ENCODE assay signal across 13 cellular contexts in genomic region chr16:19137201-19137601, GRCh38. TPM values are rescaled to one million over a fixed set of nuclear protein-coding genes. Genes with fewer than 3 reads are reported as not detected.
DNase-seq lines count a peak whose midpoint lies in the region; ATAC-seq, FAIRE-seq and TF ChIP-seq lines count a peak whose summit lies in the region.
"Had no signal": no experiment of that assay in that cellular context is flagged by ENCODE, and none has a peak within 500 bp of the region (broad histone marks: within the 10 kb centered on the region; RNA-seq: fewer than 3 reads in every experiment).

No MANE protein-coding gene starts in this region.

- no peak for TF ChIP-seq POLR2A in breast epithelium (IDR thresholded peaks at IDR 0.05)

- H3K9me3 ChIP-seq in breast epithelium (no peaks in the 10 kb centered on the region), neural progenitor cell (ENCODE audit: low read depth) (no peaks in the 10 kb centered on the region)
- H3K9me3 ChIP-seq: psoas muscle had no signal

- H3K4me3 ChIP-seq in breast epithelium (no peak overlapping the region), neural progenitor cell (no peak overlapping the region)
- H3K4me3 ChIP-seq: psoas muscle had no signal

- FAIRE-seq in urothelium cell line (lab: Jason Lieb, UNC), result no peak

- H3K27ac ChIP-seq in breast epithelium, result peak overlapping the region; percentile 48 to 71
- no peak overlapping the region for H3K27ac ChIP-seq in neural progenitor cell
- H3K27ac ChIP-seq: psoas muscle had no signal

- no peak overlapping the region for H3K4me2 ChIP-seq in neural progenitor cell

- H3K4me1 Mint-ChIP-seq in neural progenitor cell, result peaks cover 40% of the 10 kb centered on the region
- H3K4me1 Mint-ChIP-seq: stimulated activated naive CD8-positive, alpha-beta T cell treated with anti-CD3 and anti-CD28 coated beads, Interleukin-15, amount 100 ng/mL, for 72 hours had no signal

- H3K36me3 ChIP-seq in breast epithelium (no peaks in the 10 kb centered on the region), neural progenitor cell (no peaks in the 10 kb centered on the region)

- H3K4me1 ChIP-seq in breast epithelium (peaks cover 0 to 14% of the 10 kb centered on the region in 2 donors), neural progenitor cell (peaks cover 6% of the 10 kb centered on the region)
- H3K4me1 ChIP-seq: psoas muscle had no signal

- no peak overlapping the region for H3K9ac ChIP-seq in neural progenitor cell

- H3K4me3 Mint-ChIP-seq in neural progenitor cell, result no peak overlapping the region
- H3K4me3 Mint-ChIP-seq: stimulated activated naive CD8-positive, alpha-beta T cell treated with anti-CD3 and anti-CD28 coated beads, Interleukin-15, amount 100 ng/mL, for 72 hours had no signal

- no peaks in the 10 kb centered on the region for H3K79me2 ChIP-seq in neural progenitor cell (ENCODE audit: low read depth)

- no peak overlapping the region for H2AFZ ChIP-seq in neural progenitor cell (replicated peaks)

- no peaks in the 10 kb centered on the region for H3K9me3 Mint-ChIP-seq in neural progenitor cell
- H3K9me3 Mint-ChIP-seq: stimulated activated naive CD8-positive, alpha-beta T cell treated with anti-CD3 and anti-CD28 coated beads, Interleukin-15, amount 100 ng/mL, for 72 hours had no signal

- peak overlapping the region; percentile 7 for H3K27ac Mint-ChIP-seq in neural progenitor cell
- H3K27ac Mint-ChIP-seq: stimulated activated naive CD8-positive, alpha-beta T cell treated with anti-CD3 and anti-CD28 coated beads, Interleukin-15, amount 100 ng/mL, for 72 hours had no signal

- DNase-seq in Daoy (ENCODE audit: low read depth) (peak; percentile 40), NCI-H146 treated with DMSO at 0.1 percent for 48 hours (lab: John Stamatoyannopoulos, UW; ENCODE audit: unreplicated experiment) (peak; percentile 41), breast epithelium (ENCODE audit: low spot score in 2 of 2) (peak in 1 of 2 donors; percentile 46), neural progenitor cell (ENCODE audit: low spot score) (no peak), ecto neural progenitor cell (ENCODE audit: low spot score) (no peak), urothelium cell line (ENCODE audit: low spot score) (no peak)
- DNase-seq: amniotic stem cell; NCI-H1105 treated with DMSO at 0.1 percent for 48 hours; psoas muscle; stimulated activated CD4-positive, alpha-beta T cell treated with anti-CD3 and anti-CD28 coated beads, Interleukin-4, amount 100 ng/mL, for 4 hours; stimulated activated naive CD8-positive, alpha-beta T cell treated with anti-CD3 and anti-CD28 coated beads, Interleukin-15, amount 100 ng/mL, for 72 hours had no signal

- no peak for ATAC-seq in GM19455 (IDR thresholded peaks at IDR 0.05; ENCODE audit: unreplicated experiment)
- no peak for ATAC-seq in HG03354 (IDR thresholded peaks at IDR 0.05; ENCODE audit: poor library complexity, severe bottlenecking, unreplicated experiment)
- ATAC-seq: stimulated activated naive CD8-positive, alpha-beta T cell treated with anti-CD3 and anti-CD28 coated beads, Interleukin-15, amount 100 ng/mL, for 72 hours had no signal

- no peak for TF ChIP-seq CTCF in breast epithelium (IDR thresholded peaks at IDR 0.05)
- TF ChIP-seq CTCF in neural progenitor cell (IDR thresholded peaks at IDR 0.05), result no peak

- no peaks in the 10 kb centered on the region for H3F3A ChIP-seq in neural progenitor cell (ENCODE audit: low read depth)

- intact Hi-C loops in breast epithelium (cut with DNase I; ENCODE audit: low total_unique reads), result no loop called here

- H3K36me3 Mint-ChIP-seq in neural progenitor cell, result no peaks in the 10 kb centered on the region

- no peaks in the 10 kb centered on the region for H4K20me1 ChIP-seq in neural progenitor cell (ENCODE audit: low read depth)

- peaks cover 9% of the 10 kb centered on the region for H3K27me3 Mint-ChIP-seq in neural progenitor cell (ENCODE audit: insufficient read depth, low read depth)

- no peaks in the 10 kb centered on the region for H3K27me3 ChIP-seq in breast epithelium
- H3K27me3 ChIP-seq in neural progenitor cell, result no peaks in the 10 kb centered on the region

RNA-seq across cellular contexts. Expression of gene ITPRIPL2, which starts 23.4 kb away (rescaled TPM):
- total RNA-seq in Daoy (2014; rRNA removed; shearing (Covaris generic)), result 17.8 and 19.5 TPM in 2 replicates
- total RNA-seq in breast epithelium (10 to 100 TPM; 36.1 to 66.6 (median 40.3) TPM), neural progenitor cell (ENCODE audit: low replicate concordance) (3.7 and 5.4 TPM in 2 replicates)

RNA-seq across cellular contexts. Expression of gene SYT17, which starts 30.8 kb away (rescaled TPM):
- 0.83 and 3.8 TPM in 2 replicates for total RNA-seq in Daoy (2014; rRNA removed; shearing (Covaris generic))
- total RNA-seq in breast epithelium, result 10 to 100 TPM in 1 of 3 donors, 1 to 10 TPM in 2; 1.9 to 11.9 (median 5.2) TPM
- 7.2 TPM in 2 replicates for total RNA-seq in neural progenitor cell (ENCODE audit: low replicate concordance)

Comparison
In these comparisons a context has a peak if more than half of its experiments do, and no peak if none do; other contexts are left out.
1. DNase-seq: peak in Daoy (single experiment) and NCI-H146 treated with DMSO at 0.1 percent for 48 hours (single experiment); none in neural progenitor cell (single experiment), ecto neural progenitor cell (single experiment) and urothelium cell line (single experiment).